In genomic region chr4:173899813-173900212, GRCh38 we compare ENCODE assay signal across 36 cellular contexts.
DNase-seq lines count a peak whose midpoint lies in the region; ATAC-seq, FAIRE-seq and TF ChIP-seq lines count a peak whose summit lies in the region.
"Had no signal": no experiment of that assay in that cellular context is flagged by ENCODE, and none has a peak within 500 bp of the region (broad histone marks: within the 10 kb centered on the region; RNA-seq: fewer than 3 reads in every experiment).

No MANE protein-coding gene starts in this region.

- CTCF ChIA-PET in A549 (lab: Yijun Ruan, JAX): no interaction called here
- CTCF ChIA-PET in HEK293 (lab: Yijun Ruan, JAX): interaction anchor here (0.6 kb wide), 1 partner anchor 357 kb away, joined by 7 read pairs; no protein-coding TSS in a partner anchor
- CTCF ChIA-PET in activated CD4-positive, alpha-beta T cell treated with anti-CD3 and anti-CD28 coated beads, Interleukin-2, amount 10 ng/mL, durations not matched to agents 7 days and 5 days (lab: Charles Lee): no interaction called here

- TF ChIP-seq EP300 in A549 (IDR thresholded peaks at IDR 0.05): no peak

- no peaks in the 10 kb centered on the region for H3K27me3 Mint-ChIP-seq in activated CD4-positive, alpha-beta T cell treated with anti-CD3 and anti-CD28 coated beads, Interleukin-2, amount 10 ng/mL, durations not matched to agents 7 days and 5 days
- H3K27me3 Mint-ChIP-seq: B cell; CD4-positive, alpha-beta memory T cell; CD4-positive, alpha-beta T cell; CD4-positive, CD25-positive, alpha-beta regulatory T cell; CD8-positive, alpha-beta memory T cell had no signal

- H3K9me3 Mint-ChIP-seq in activated CD4-positive, alpha-beta T cell treated with anti-CD3 and anti-CD28 coated beads, Interleukin-2, amount 10 ng/mL, durations not matched to agents 7 days and 5 days: no peaks in the 10 kb centered on the region
- H3K9me3 Mint-ChIP-seq: CD4-positive, alpha-beta T cell; CD8-positive, alpha-beta memory T cell; CD8-positive, alpha-beta T cell had no signal

- TF ChIP-seq RAD21 in A549 (conservative IDR thresholded peaks at IDR 0.05 in 1 of 2, IDR thresholded peaks at IDR 0.05 in 1 of 2): no peak

- no peaks in the 10 kb centered on the region for H3K4me1 Mint-ChIP-seq in activated CD4-positive, alpha-beta T cell treated with anti-CD3 and anti-CD28 coated beads, Interleukin-2, amount 10 ng/mL, durations not matched to agents 7 days and 5 days
- H3K4me1 Mint-ChIP-seq: B cell; CD14-positive monocyte; CD4-positive, alpha-beta memory T cell; CD4-positive, CD25-positive, alpha-beta regulatory T cell; CD8-positive, alpha-beta memory T cell had no signal

- H3K4me3 ChIP-seq in A549 (no peak overlapping the region), HEK293 (ENCODE audit: low read depth, low read length) (no peak overlapping the region), SK-N-MC (no peak overlapping the region), smooth muscle cell (no peak overlapping the region)
- H3K4me3 ChIP-seq: BLaER1; BLaER1 treated with 17β-estradiol and CSF1 and Interleukin-3, amounts not matched to agents 10 nM and 100 nM had no signal

- TF ChIP-seq POLR2A in A549 (IDR thresholded peaks at IDR 0.05; ENCODE audit: low read length): no peak

- WGBS in A549 (ENCODE audit: missing lambda C conversion rate): 73% methylated on average over 2 of the region's 2 CpGs
- 98% methylated on average over 2 of the region's 2 CpGs for WGBS in smooth muscle cell (ENCODE audit: low lambda C conversion rate)

- H3K4me2 ChIP-seq in A549: no peak overlapping the region
- no peak overlapping the region for H3K4me2 ChIP-seq in smooth muscle cell
- H3K4me2 ChIP-seq: BLaER1; BLaER1 treated with 17β-estradiol and CSF1 and Interleukin-3, amounts not matched to agents 10 nM and 100 nM had no signal

- no peaks in the 10 kb centered on the region for H3K79me2 ChIP-seq in smooth muscle cell (ENCODE audit: low read depth)

- no peaks in the 10 kb centered on the region for H3K36me3 Mint-ChIP-seq in activated CD4-positive, alpha-beta T cell treated with anti-CD3 and anti-CD28 coated beads, Interleukin-2, amount 10 ng/mL, durations not matched to agents 7 days and 5 days (ENCODE audit: low read depth)
- H3K36me3 Mint-ChIP-seq: CD14-positive monocyte; CD4-positive, alpha-beta memory T cell; CD4-positive, CD25-positive, alpha-beta regulatory T cell; CD8-positive, alpha-beta memory T cell; CD8-positive, alpha-beta T cell had no signal

- H3K27ac Mint-ChIP-seq in activated CD4-positive, alpha-beta T cell treated with anti-CD3 and anti-CD28 coated beads, Interleukin-2, amount 10 ng/mL, durations not matched to agents 7 days and 5 days: no peak overlapping the region
- H3K27ac Mint-ChIP-seq: B cell; CD14-positive monocyte; CD4-positive, alpha-beta memory T cell; CD4-positive, alpha-beta T cell; CD4-positive, CD25-positive, alpha-beta regulatory T cell; CD8-positive, alpha-beta memory T cell; CD8-positive, alpha-beta T cell had no signal

- ATAC-seq in A549: no peak
- ATAC-seq: CD8-positive, alpha-beta T cell had no signal

- H3K9me3 ChIP-seq in A549 (no peaks in the 10 kb centered on the region), HEK293 (ENCODE audit: control insufficient read depth, insufficient read depth, low read depth, low read length) (no peaks in the 10 kb centered on the region), SK-N-MC (ENCODE audit: low read depth, low read length) (no peaks in the 10 kb centered on the region), smooth muscle cell (replicated peaks; ENCODE audit: low read depth) (no peaks in the 10 kb centered on the region)
- H3K9me3 ChIP-seq: BE2C; BLaER1; BLaER1 treated with 17β-estradiol and CSF1 and Interleukin-3, amounts not matched to agents 10 nM and 100 nM; Caco-2 had no signal

- H3K4me1 ChIP-seq in A549: no peaks in the 10 kb centered on the region
- no peaks in the 10 kb centered on the region for H3K4me1 ChIP-seq in HEK293 (ENCODE audit: control insufficient read depth, insufficient read depth, low read length)
- H3K4me1 ChIP-seq in smooth muscle cell (ENCODE audit: low read depth): no peaks in the 10 kb centered on the region
- H3K4me1 ChIP-seq: BLaER1, Caco-2 had no signal

- POLR2A ChIA-PET in A549 (lab: Yijun Ruan, JAX): no interaction called here
- POLR2A ChIA-PET in HEK293 (lab: Yijun Ruan, JAX): no interaction called here
- POLR2A ChIA-PET in activated CD4-positive, alpha-beta T cell treated with anti-CD3 and anti-CD28 coated beads, Interleukin-2, amount 10 ng/mL, durations not matched to agents 7 days and 5 days (lab: Charles Lee): no interaction called here

- no peaks in the 10 kb centered on the region for H3F3A ChIP-seq in smooth muscle cell (ENCODE audit: low read depth)

- no peaks in the 10 kb centered on the region for H3K36me3 ChIP-seq in HEK293 (ENCODE audit: control insufficient read depth in 2 of 2, insufficient read depth in 1 of 2, low read length in 2 of 2)
- H3K36me3 ChIP-seq in SK-N-MC (ENCODE audit: insufficient read depth, low read length): no peaks in the 10 kb centered on the region
- no peaks in the 10 kb centered on the region for H3K36me3 ChIP-seq in smooth muscle cell (ENCODE audit: low read depth)
- H3K36me3 ChIP-seq: BE2C; BLaER1; BLaER1 treated with 17β-estradiol and CSF1 and Interleukin-3, amounts not matched to agents 10 nM and 100 nM had no signal

- H3K9ac ChIP-seq in SK-N-MC (ENCODE audit: insufficient read length) (no peak overlapping the region), smooth muscle cell (ENCODE audit: low read depth) (no peak overlapping the region)
- H3K9ac ChIP-seq: BLaER1; BLaER1 treated with 17β-estradiol and CSF1 and Interleukin-3, amounts not matched to agents 10 nM and 100 nM had no signal

- TF ChIP-seq CTCF in A549 (IDR thresholded peaks at IDR 0.05) (no peak), HEK293 (tag by site-specific recombination; IDR thresholded peaks at IDR 0.05) (no peak), smooth muscle cell (IDR thresholded peaks at IDR 0.05; ENCODE audit: borderline replicate concordance, insufficient read depth, poor library complexity, severe bottlenecking) (no peak)

- H2AFZ ChIP-seq in smooth muscle cell (ENCODE audit: low read depth): peak overlapping the region; percentile 32

- no peaks in the 10 kb centered on the region for H4K20me1 ChIP-seq in smooth muscle cell (ENCODE audit: low read depth)
- H4K20me1 ChIP-seq: BLaER1; BLaER1 treated with 17β-estradiol and CSF1 and Interleukin-3, amounts not matched to agents 10 nM and 100 nM had no signal

- no peak overlapping the region for H3K4me3 Mint-ChIP-seq in activated CD4-positive, alpha-beta T cell treated with anti-CD3 and anti-CD28 coated beads, Interleukin-2, amount 10 ng/mL, durations not matched to agents 7 days and 5 days
- H3K4me3 Mint-ChIP-seq: B cell; CD14-positive monocyte; CD4-positive, alpha-beta memory T cell; CD4-positive, alpha-beta T cell; CD4-positive, CD25-positive, alpha-beta regulatory T cell; CD8-positive, alpha-beta memory T cell; CD8-positive, alpha-beta T cell had no signal

- no peak for DNase-seq in A549 (ENCODE audit: low read depth in 1 of 2, low spot score in 1 of 2)
- DNase-seq in SK-N-MC (ENCODE audit: low read depth, low spot score): no peak
- no peak for DNase-seq in smooth muscle cell (lab: John Stamatoyannopoulos, UW; ENCODE audit: unreplicated experiment)
- no peak for DNase-seq in hypothalamus (lab: John Stamatoyannopoulos, UW)
- no peak for DNase-seq in activated CD4-positive, alpha-beta T cell treated with anti-CD3 and anti-CD28 coated beads, Interleukin-2, amount 10 ng/mL, durations not matched to agents 7 days and 5 days
- no peak for DNase-seq in substantia nigra (lab: John Stamatoyannopoulos, UW)
- DNase-seq in activated effector memory CD4-positive, alpha-beta T cell treated with Interleukin-2 at 50 U/mL for 16 hours: no peak
- DNase-seq: 8988T; ACHN; AML-193; BE2C; C1 segment of cervical spinal cord; Caco-2; Calu3; CD4-positive, alpha-beta memory T cell; CD4-positive, alpha-beta T cell; CD4-positive, CD25-positive, alpha-beta regulatory T cell; CD8-positive, alpha-beta memory T cell; CD8-positive, alpha-beta T cell; COR-L47; DMS 273 treated with DMSO at 0.1 percent for 48 hours; DMS153; DMS53; DMS79; DMS79 treated with DMSO at 0.1 percent for 48 hours; DND-41; EL had no signal

- FAIRE-seq in A549 (lab: Jason Lieb, UNC): no peak
- FAIRE-seq: A204.1, D721Med had no signal

- H3K27ac ChIP-seq in A549 (no peak overlapping the region), HEK293 (ENCODE audit: extremely low read depth, low read depth, low read length) (no peak overlapping the region), SK-N-MC (0 out of 2 replicates have a peak overlapping the region, but pooled peaks have one; percentile 51), smooth muscle cell (ENCODE audit: low read depth) (no peak overlapping the region), substantia nigra (ENCODE audit: low read depth, low read length, poor library complexity, severe bottlenecking) (no peak overlapping the region)
- H3K27ac ChIP-seq: 22Rv1; BLaER1; BLaER1 treated with 17β-estradiol and CSF1 and Interleukin-3, amounts not matched to agents 10 nM and 100 nM; C4-2B had no signal

- no peaks in the 10 kb centered on the region for H3K27me3 ChIP-seq in smooth muscle cell (ENCODE audit: low read depth)
- H3K27me3 ChIP-seq: BE2C; BLaER1; BLaER1 treated with 17β-estradiol and CSF1 and Interleukin-3, amounts not matched to agents 10 nM and 100 nM had no signal

TF ChIP-seq in A549, 52 proteins besides CTCF, POLR2A, EP300 and RAD21:
- peak; percentile 18; the same call in 1 of the 2 replicates for TF ChIP-seq ZC3H11A (IDR thresholded peaks at IDR 0.05)
- no peak for TF ChIP-seq HEYL (CRISPR knock-in tag; IDR thresholded peaks at IDR 0.05)
- no peak for TF ChIP-seq TFCP2L1 (CRISPR knock-in tag; IDR thresholded peaks at IDR 0.05)

TF ChIP-seq in HEK293, 187 proteins besides CTCF, POLR2A, EP300 and RAD21 (continues in another document):
- peak; percentile 63 for TF ChIP-seq ZNF426 (tag by site-specific recombination; IDR thresholded peaks at IDR 0.05)
